8 cellular contexts compared by ENCODE assay signal in the genomic region with DNA sequence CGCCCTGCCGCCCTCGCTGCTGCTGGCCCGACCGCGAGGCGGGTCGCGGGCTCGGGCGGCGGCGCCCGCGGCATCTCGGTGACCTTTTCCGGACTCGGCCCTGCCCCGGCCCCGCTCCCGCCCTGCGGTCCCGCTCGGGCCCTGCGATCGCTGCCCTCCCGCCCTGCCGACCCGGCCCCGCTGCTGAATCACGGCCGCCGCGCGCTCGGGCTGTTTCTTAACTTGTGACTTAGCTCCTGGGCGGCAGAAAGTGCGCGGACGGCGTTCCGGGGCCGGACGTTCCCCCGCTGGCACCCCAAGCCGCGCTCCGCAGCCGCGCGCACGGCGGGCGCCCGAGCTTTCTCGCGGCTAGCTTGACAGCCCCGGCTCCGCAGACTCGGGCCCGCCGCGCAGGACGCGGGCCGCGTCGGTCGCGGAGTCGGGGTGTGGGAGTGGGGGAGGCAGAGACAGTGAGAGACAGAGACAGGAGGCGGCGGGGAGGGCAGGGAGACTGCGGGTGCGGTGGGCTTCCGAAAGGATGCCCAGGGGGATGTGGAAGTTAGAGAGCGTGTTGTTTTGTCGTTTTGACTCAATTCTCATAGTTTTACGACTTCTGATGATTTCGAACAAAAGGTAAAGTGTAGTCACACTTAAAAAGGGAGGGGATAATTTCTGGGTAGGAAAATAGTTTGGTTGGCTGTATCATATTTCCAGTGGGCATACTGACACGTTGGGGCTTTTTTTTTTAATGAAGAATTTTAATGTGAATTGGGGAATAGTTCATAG. TPM values are rescaled to one million over a fixed set of nuclear protein-coding genes. Genes with fewer than 3 reads are reported as not detected.
DNase-seq lines count a peak whose midpoint lies in the region; ATAC-seq and TF ChIP-seq lines count a peak whose summit lies in the region.

No MANE protein-coding gene starts in this region.

- DNase-seq in NCI-H2171 (lab: John Stamatoyannopoulos, UW) (peak; percentile 12), foreskin keratinocyte (no peak), osteoblast (ENCODE audit: insufficient read length, low spot score, missing footprints) (peak; percentile 68), cerebellum (ENCODE audit: low spot score) (no peak), NCI-H1436 (lab: John Stamatoyannopoulos, UW) (no peak)
- no peak for DNase-seq in activated T-cell treated with anti-CD3 and anti-CD28 coated beads, Interleukin-2, amount 50 U/mL, for 24 hours

- H3K27ac ChIP-seq in foreskin keratinocyte (peak overlapping the region; percentile 72), osteoblast (ENCODE audit: low read depth, low read length) (peak overlapping the region; percentile 72)

- peak overlapping the region; percentile 83 for H3K4me3 ChIP-seq in osteoblast (ENCODE audit: insufficient read depth, low read length)

- H3K9me3 ChIP-seq in osteoblast (ENCODE audit: low read depth, low read length) = no peaks in the 10 kb centered on the region

- peak overlapping the region; percentile 97 for H3K27ac Mint-ChIP-seq in activated T-cell treated with anti-CD3 and anti-CD28 coated beads, Interleukin-2, amount 50 U/mL, for 24 hours

- H3K9me3 Mint-ChIP-seq in activated T-cell treated with anti-CD3 and anti-CD28 coated beads, Interleukin-2, amount 50 U/mL, for 24 hours = no peaks in the 10 kb centered on the region

- no peaks in the 10 kb centered on the region for H3K27me3 Mint-ChIP-seq in activated T-cell treated with anti-CD3 and anti-CD28 coated beads, Interleukin-2, amount 50 U/mL, for 24 hours

- H3K4me1 ChIP-seq in foreskin keratinocyte (peaks cover 37% of the 10 kb centered on the region), osteoblast (ENCODE audit: insufficient read depth, low read length) (peaks cover 21% of the 10 kb centered on the region)

- peak; percentile 25 for ATAC-seq in GM18502 (IDR thresholded peaks at IDR 0.05; ENCODE audit: poor library complexity, unreplicated experiment)
- ATAC-seq in HG02571 (IDR thresholded peaks at IDR 0.05; ENCODE audit: unreplicated experiment) = peak; percentile 17
- ATAC-seq in foreskin keratinocyte = peak; percentile 49

- peak overlapping the region; percentile 75 for H3K4me2 ChIP-seq in osteoblast (ENCODE audit: insufficient read depth, low read length)

- peaks cover 41% of the 10 kb centered on the region for H4K20me1 ChIP-seq in osteoblast (ENCODE audit: insufficient read depth, low read length)

- peak overlapping the region; percentile 99 for H3K4me3 Mint-ChIP-seq in activated T-cell treated with anti-CD3 and anti-CD28 coated beads, Interleukin-2, amount 50 U/mL, for 24 hours

- peak overlapping the region; percentile 28 for H2AFZ ChIP-seq in osteoblast (ENCODE audit: low read length)

- peaks cover 9% of the 10 kb centered on the region for H3K36me3 ChIP-seq in osteoblast (ENCODE audit: insufficient read depth, low read length)

- no peak for TF ChIP-seq CTCF in foreskin keratinocyte (conservative IDR thresholded peaks at IDR 0.05)
- TF ChIP-seq CTCF in osteoblast (IDR thresholded peaks at IDR 0.05; ENCODE audit: extremely low read depth, low read depth, low read length) = no peak

- peaks cover 53% of the 10 kb centered on the region for H3K79me2 ChIP-seq in osteoblast (ENCODE audit: insufficient read depth, low read length)

- no peaks in the 10 kb centered on the region for H3K27me3 ChIP-seq in foreskin keratinocyte
- H3K27me3 ChIP-seq in osteoblast (ENCODE audit: insufficient read depth, low read length) = no peaks in the 10 kb centered on the region

- peaks cover 63% of the 10 kb centered on the region for H3K36me3 Mint-ChIP-seq in activated T-cell treated with anti-CD3 and anti-CD28 coated beads, Interleukin-2, amount 50 U/mL, for 24 hours (ENCODE audit: low read depth)

- H3K4me1 Mint-ChIP-seq in activated T-cell treated with anti-CD3 and anti-CD28 coated beads, Interleukin-2, amount 50 U/mL, for 24 hours (ENCODE audit: low read depth) = peaks cover 58% of the 10 kb centered on the region

RNA-seq across cellular contexts. Expression of a gene that starts 49.7 kb away (rescaled TPM):
- total RNA-seq in foreskin keratinocyte (19.0 and 19.1 TPM in 2 replicates), osteoblast (12.7 and 17.4 TPM in 2 replicates), cerebellum (40.6 TPM)
- 5.2 and 6.0 TPM in 2 replicates for polyA plus RNA-seq in foreskin keratinocyte

Comparison
In these comparisons a context has a peak if more than half of its experiments do, and no peak if none do; other contexts are left out.
1. DNase-seq: peak in NCI-H2171 (single experiment) and osteoblast (single experiment); none in activated T-cell treated with anti-CD3 and anti-CD28 coated beads, Interleukin-2, amount 50 U/mL, for 24 hours (single experiment), foreskin keratinocyte (0 of 2), cerebellum (single experiment) and NCI-H1436 (single experiment).
2. Peak in every context shown above with its lines, with median percentiles within 50 percentile points of each other: ATAC-seq.